In genomic region chr10:102744374-102745051, GRCh38 we compare ENCODE assay signal across 8 cellular contexts. TPM values are rescaled to one million over a fixed set of nuclear protein-coding genes. Genes with fewer than 3 reads are reported as not detected.
DNase-seq lines count a peak whose midpoint lies in the region; ATAC-seq, FAIRE-seq and TF ChIP-seq lines count a peak whose summit lies in the region.

No MANE protein-coding gene starts in this region.

- no peak for FAIRE-seq in GM12892 (lab: Jason Lieb, UNC)

- peak overlapping the region; percentile 70 for H3K9ac ChIP-seq in HUES64 (ENCODE audit: low read depth, low read length)

- H3K27ac ChIP-seq in HUES64 (ENCODE audit: low read depth, low read length) (no peak overlapping the region), adrenal gland (peak overlapping the region; percentile 27 to 96 (median 84))

- H3K4me1 ChIP-seq in HUES64 (ENCODE audit: insufficient read depth, low read length) (0 out of 2 replicates have a peak, but pooled peaks cover 7% of the 10 kb centered on the region), adrenal gland (replicated peaks in 1 of 2) (peaks cover 0 to 29% of the 10 kb centered on the region in 2 donors)

- no peaks in the 10 kb centered on the region for H3K27me3 ChIP-seq in HUES64 (ENCODE audit: insufficient read depth, low read length)
- H3K27me3 ChIP-seq in adrenal gland, result no peaks in the 10 kb centered on the region

- H3K36me3 ChIP-seq in HUES64 (ENCODE audit: insufficient read depth, low read length) (no peaks in the 10 kb centered on the region), adrenal gland (replicated peaks in 1 of 2) (no peaks in the 10 kb centered on the region)

- TF ChIP-seq CTCF in adrenal gland (IDR thresholded peaks at IDR 0.05), result no peak

- DNase-seq in GM12892 (ENCODE audit: insufficient read length), result no peak
- DNase-seq in adrenal gland, result peak; percentile 41 to 72 (median 59)
- no peak for DNase-seq in skeletal muscle cell (ENCODE audit: low read depth)
- no peak for DNase-seq in AG08396 (ENCODE audit: low spot score)
- no peak for DNase-seq in NCI-H1092 (lab: John Stamatoyannopoulos, UW)

- H3K9me3 ChIP-seq in HUES64 (ENCODE audit: insufficient read depth, low read depth, low read length), result no peaks in the 10 kb centered on the region
- no peaks in the 10 kb centered on the region for H3K9me3 ChIP-seq in adrenal gland (replicated peaks in 1 of 3)

- 17% methylated on average over 9 of the region's 9 CpGs for WGBS in HUES64
- 4 to 7% (median 5%) methylated on average over 6 to 9 of the region's 9 CpGs for WGBS in adrenal gland, 4 donors

- peak overlapping the region; percentile 83 for H3K4me3 ChIP-seq in HUES64 (ENCODE audit: low read length)
- H3K4me3 ChIP-seq in adrenal gland, result peak overlapping the region; percentile 36 to 96 (median 87)
- peak overlapping the region; percentile 82 for H3K4me3 ChIP-seq in iPS-11a (ENCODE audit: low read depth, low read length)
- peak overlapping the region; percentile 100 for H3K4me3 ChIP-seq in skeletal muscle cell (ENCODE audit: low read depth, low read length)

- TF ChIP-seq POLR2A in GM12892 (IDR thresholded peaks at IDR 0.05; ENCODE audit: low read depth, low read length) (peak; percentile 32; the same call in 1 of the 2 replicates), adrenal gland (IDR thresholded peaks at IDR 0.05) (peak in 1 of 2 donors; percentile 35)

- intact Hi-C loops in adrenal gland (cut with DNase I), result no loop called here

- ATAC-seq in GM19463 (IDR thresholded peaks at IDR 0.05; ENCODE audit: unreplicated experiment), result no peak

RNA-seq across cellular contexts. Expression of gene WBP1L, which starts 0.8 kb away (rescaled TPM):
- 9.7 TPM for polyA plus RNA-seq in GM12892 (2012; ENCODE audit: missing spikeins)
- 16.6 TPM for polyA plus RNA-seq in HUES64 (2013, experiment 1 of 2)
- 18.1 TPM for polyA plus RNA-seq in HUES64 (2013, experiment 2 of 2)
- total RNA-seq in adrenal gland, result 100 to 1,000 TPM in 7 of 8 donors, 10 to 100 TPM in 1; 77.4 to 231 (median 120) TPM
- polyA plus RNA-seq in adrenal gland, result 10 to 100 TPM; 38.5 to 48.5 (median 46.7) TPM

RNA-seq across cellular contexts. Expression of gene SFXN2, which starts 30.1 kb away (rescaled TPM):
- 14.1 TPM for polyA plus RNA-seq in GM12892 (2012; ENCODE audit: missing spikeins)
- 16.4 TPM for polyA plus RNA-seq in HUES64 (2013, experiment 1 of 2)
- polyA plus RNA-seq in HUES64 (2013, experiment 2 of 2), result 14.4 TPM
- 10 to 100 TPM in 2 of 8 donors, 1 to 10 TPM in 5, under 1 TPM in 1; 0.91 to 12.2 (median 6.4) TPM for total RNA-seq in adrenal gland
- polyA plus RNA-seq in adrenal gland, result 1 to 10 TPM; 3.7 to 4.4 (median 4.1) TPM

RNA-seq across cellular contexts. Expression of gene ARL3, which starts 30.3 kb away (rescaled TPM):
- 14.1 TPM for polyA plus RNA-seq in GM12892 (2012; ENCODE audit: missing spikeins)
- 18.4 TPM for polyA plus RNA-seq in HUES64 (2013, experiment 1 of 2)
- 22.4 TPM for polyA plus RNA-seq in HUES64 (2013, experiment 2 of 2)
- 10 to 100 TPM in 3 of 8 donors, 1 to 10 TPM in 5; 4.8 to 13.2 (median 7.9) TPM for total RNA-seq in adrenal gland
- 10 to 100 TPM in 1 of 3 donors, 1 to 10 TPM in 2; 6.4 to 20.5 (median 7.6) TPM for polyA plus RNA-seq in adrenal gland

Comparison
In these comparisons a context has a peak if more than half of its experiments do, and no peak if none do; other contexts are left out.
1. DNase-seq: peak in adrenal gland (7 of 7); none in GM12892 (single experiment), skeletal muscle cell (single experiment), AG08396 (single experiment) and NCI-H1092 (single experiment).
2. Peak in every context shown above with its lines, with median percentiles within 50 percentile points of each other: H3K4me3 ChIP-seq.